Comparison of ENCODE assay signal across 13 cellular contexts in genomic region chr5:128494516-128494915, GRCh38. TPM values are rescaled to one million over a fixed set of nuclear protein-coding genes. Genes with fewer than 3 reads are reported as not detected.
DNase-seq lines count a peak whose midpoint lies in the region; ATAC-seq, FAIRE-seq and TF ChIP-seq lines count a peak whose summit lies in the region.
"Had no signal": no experiment of that assay in that cellular context is flagged by ENCODE, and none has a peak within 500 bp of the region (broad histone marks: within the 10 kb centered on the region; RNA-seq: fewer than 3 reads in every experiment).

No MANE protein-coding gene starts in this region.

- H3K4me3 ChIP-seq in HepG2 (replicated peaks in 1 of 3; ENCODE audit: insufficient read depth in 1 of 3, low read depth in 2 of 3, low read length in 3 of 3) (no peak overlapping the region), right lobe of liver (no peak overlapping the region), H1 (ENCODE audit: extremely low read depth in 1 of 4, insufficient read depth in 2 of 4, low read depth in 3 of 4, low read length in 4 of 4) (no peak overlapping the region)
- H3K4me3 ChIP-seq: uterus had no signal

- H3K9me3 ChIP-seq in HepG2 (ENCODE audit: low read length) = no peaks in the 10 kb centered on the region
- H3K9me3 ChIP-seq in right lobe of liver = no peaks in the 10 kb centered on the region
- no peaks in the 10 kb centered on the region for H3K9me3 ChIP-seq in H1 (ENCODE audit: insufficient read depth in 2 of 2, low read depth in 1 of 2, low read length in 1 of 2)
- H3K9me3 ChIP-seq: uterus had no signal

- TF ChIP-seq CTCF in HepG2 (CRISPR knock-in tag; IDR thresholded peaks at IDR 0.05) (no peak), right lobe of liver (IDR thresholded peaks at IDR 0.05) (no peak), H1 (IDR thresholded peaks at IDR 0.05; ENCODE audit: control extremely low read depth in 1 of 3, insufficient read depth in 1 of 3, low read depth in 1 of 3, low read length in 3 of 3) (peak; percentile 26 to 65 (median 46))

- no peak overlapping the region for H3K18ac ChIP-seq in H1 (ENCODE audit: extremely low read depth, low read length)

- POLR2A ChIA-PET in HepG2 (lab: Yijun Ruan, JAX) = no interaction called here
- POLR2A ChIA-PET in H1 (lab: Charles Lee; ENCODE audit: partially characterized antibody) = no interaction called here

- H2BK12ac ChIP-seq in H1 (ENCODE audit: low read depth, low read length) = no peak overlapping the region

- H3K4me2 ChIP-seq in HepG2 (ENCODE audit: low read depth, low read length) (no peak overlapping the region), H1 (ENCODE audit: insufficient read depth in 1 of 2, low read depth in 2 of 2, low read length in 2 of 2) (no peak overlapping the region)

- H4K5ac ChIP-seq in H1 (ENCODE audit: insufficient read length, low read depth, low read length) = no peak overlapping the region

- FAIRE-seq in HepG2 (lab: Jason Lieb, UNC) (no peak), H1 (lab: Jason Lieb, UNC) (peak; percentile 78)
- FAIRE-seq: colon had no signal

- H2AFZ ChIP-seq in HepG2 (ENCODE audit: low read length) = no peak overlapping the region
- no peak overlapping the region for H2AFZ ChIP-seq in H1 (ENCODE audit: low read length)

- no peak overlapping the region for H2BK120ac ChIP-seq in H1 (replicated peaks; ENCODE audit: low read depth, low read length)

- TF ChIP-seq POLR2A in HepG2 (IDR thresholded peaks at IDR 0.05; ENCODE audit: insufficient read depth in 1 of 2, low read depth in 2 of 2, low read length in 2 of 2) (no peak), right lobe of liver (IDR thresholded peaks at IDR 0.05) (no peak), H1 (IDR thresholded peaks at IDR 0.05; ENCODE audit: control extremely low read depth in 1 of 2, low read depth in 2 of 2, low read length in 2 of 2) (no peak)

- H3K9ac ChIP-seq in HepG2 (ENCODE audit: insufficient read depth, low read depth, low read length) (no peak overlapping the region), H1 (replicated peaks in 1 of 4; ENCODE audit: extremely low read depth in 1 of 4, low read depth in 3 of 4, low read length in 3 of 4) (no peak overlapping the region)

- intact Hi-C loops in HepG2 (cut with micrococcal nuclease; ENCODE audit: unreplicated experiment) (no loop called here), right lobe of liver (cut with DNase I) (no loop called here)

- H3K27me3 ChIP-seq in HepG2 (ENCODE audit: control insufficient read depth in 1 of 2, insufficient read depth in 2 of 2, low read length in 2 of 2) = no peaks in the 10 kb centered on the region
- no peaks in the 10 kb centered on the region for H3K27me3 ChIP-seq in right lobe of liver
- no peaks in the 10 kb centered on the region for H3K27me3 ChIP-seq in H1 (replicated peaks in 1 of 4; ENCODE audit: control insufficient read depth in 3 of 4, extremely low read depth in 1 of 4, insufficient read depth in 3 of 4, low read length in 3 of 4)
- H3K27me3 ChIP-seq: uterus had no signal

- H3K79me2 ChIP-seq in HepG2 (ENCODE audit: insufficient read depth, low read length) (no peaks in the 10 kb centered on the region), H1 (ENCODE audit: control insufficient read depth in 1 of 2, insufficient read depth in 2 of 2, low read length in 2 of 2) (no peaks in the 10 kb centered on the region)

- no peaks in the 10 kb centered on the region for H3K23me2 ChIP-seq in H1 (ENCODE audit: low read depth, low read length)

- TF ChIP-seq EP300 in HepG2 (IDR thresholded peaks at IDR 0.05; ENCODE audit: low read depth in 2 of 2, low read length in 2 of 2) = no peak
- TF ChIP-seq EP300 in HepG2 (CRISPR knock-in tag; IDR thresholded peaks at IDR 0.05; ENCODE audit: borderline replicate concordance) = no peak
- no peak for TF ChIP-seq EP300 in H1 (IDR thresholded peaks at IDR 0.05; ENCODE audit: borderline replicate concordance in 1 of 2, low read depth in 2 of 2, low read length in 2 of 2)

- in situ Hi-C loops in HepG2 (cut with HindIII; ENCODE audit: extremely low pct_ligation_motif_present, low pct_unique_long_range_greater_than_20kb) = no loop called here

- H2AK5ac ChIP-seq in H1 (ENCODE audit: low read depth, low read length) = no peak overlapping the region

- no peak overlapping the region for H3K14ac ChIP-seq in H1 (ENCODE audit: insufficient read length)

- WGBS in HepG2 (ENCODE audit: low lambda C conversion rate) = 0% methylated on average over 1 of the region's 1 CpG
- WGBS in right lobe of liver (ENCODE audit: insufficient coverage, low coverage, low lambda C conversion rate, missing lambda C conversion rate) = 50% methylated on average over 1 of the region's 1 CpG
- 84% methylated on average over 1 of the region's 1 CpG; no CpG with 5 or more reads in 1 of the 2 experiments for WGBS in H1 (ENCODE audit: extremely low coverage in 1 of 2, insufficient coverage in 1 of 2, insufficient read length in 1 of 2, insufficient replicate concordance in 2 of 2, low coverage in 1 of 2, low lambda C conversion rate in 2 of 2, missing lambda C conversion rate in 1 of 2), 2 experiments

- no peak overlapping the region for H3K56ac ChIP-seq in H1 (replicated peaks; ENCODE audit: insufficient read length, low read depth, low read length)

- ATAC-seq in HepG2 = peak; percentile 47; the same call in 2 of the 3 replicates
- ATAC-seq in right lobe of liver = no peak
- ATAC-seq in GM21381 (IDR thresholded peaks at IDR 0.05; ENCODE audit: unreplicated experiment) = no peak

- H2BK15ac ChIP-seq in H1 (ENCODE audit: low read length) = no peak overlapping the region

- no peak overlapping the region for H2BK20ac ChIP-seq in H1 (ENCODE audit: low read length)

- H4K20me1 ChIP-seq in HepG2 (ENCODE audit: insufficient read depth, low read length) (no peaks in the 10 kb centered on the region), H1 (replicated peaks in 1 of 2; ENCODE audit: control insufficient read depth in 1 of 2, insufficient read depth in 2 of 2, low read length in 2 of 2) (no peaks in the 10 kb centered on the region)

- no peaks in the 10 kb centered on the region for H3K79me1 ChIP-seq in H1 (ENCODE audit: low read depth, low read length)

- H4K8ac ChIP-seq in H1 (ENCODE audit: extremely low read depth, insufficient read depth, low read length) = no peak overlapping the region

- TF ChIP-seq RAD21 in HepG2 (CRISPR knock-in tag; IDR thresholded peaks at IDR 0.05) = no peak
- peak; percentile 33 to 54 for TF ChIP-seq RAD21 in H1 (IDR thresholded peaks at IDR 0.05 in 1 of 2, conservative IDR thresholded peaks at IDR 0.05 in 1 of 2; ENCODE audit: low read depth in 2 of 2, low read length in 2 of 2)

- H3K27ac ChIP-seq in HepG2 (ENCODE audit: extremely low read length, insufficient read depth, low read length) (no peak overlapping the region), right lobe of liver (no peak overlapping the region), H1 (ENCODE audit: low read depth, low read length) (no peak overlapping the region)
- H3K27ac ChIP-seq: uterus had no signal

- H3K4me1 ChIP-seq in HepG2 (ENCODE audit: insufficient read depth, low read length) = no peaks in the 10 kb centered on the region
- H3K4me1 ChIP-seq in right lobe of liver = no peaks in the 10 kb centered on the region
- peaks cover 0 to 4% (median 3%) of the 10 kb centered on the region in 4 experiments; a peak in 3 of 7 replicates for H3K4me1 ChIP-seq in H1 (replicated peaks in 1 of 4; ENCODE audit: control insufficient read depth in 3 of 4, insufficient read depth in 4 of 4, low read length in 3 of 4)
- H3K4me1 ChIP-seq: uterus had no signal

- DNase-seq in HepG2 (ENCODE audit: low spot score) = no peak
- no peak for DNase-seq in right lobe of liver
- DNase-seq in NCI-H82 treated with DMSO at 0.1 percent for 48 hours (lab: John Stamatoyannopoulos, UW; ENCODE audit: unreplicated experiment) = peak; percentile 48
- DNase-seq in H1 (ENCODE audit: low read depth in 1 of 2, low spot score in 2 of 2) = no peak
- DNase-seq in NCI-H2171 (lab: John Stamatoyannopoulos, UW) = no peak
- DNase-seq in SK-N-DZ (ENCODE audit: low spot score) = no peak
- DNase-seq in NCI-H1436 (lab: John Stamatoyannopoulos, UW) = no peak
- DNase-seq: activated naive CD4-positive, alpha-beta T cell treated with anti-CD3 and anti-CD28 coated beads, Interleukin-2, amount 10 ng/mL, durations not matched to agents 7 days and 5 days; NCI-H510A; stimulated activated CD4-positive, alpha-beta T cell treated with anti-CD3 and anti-CD28 coated beads, Interleukin-2, amount 100 ng/mL, for 24 hours; uterus had no signal

- no peak overlapping the region for H3K23ac ChIP-seq in H1 (ENCODE audit: insufficient read length)

- no peak overlapping the region for H4K91ac ChIP-seq in H1 (replicated peaks; ENCODE audit: insufficient read length, low read length)

- no TSS peak for BruUV-seq in HepG2 (replicated peaks; lab: Mats Ljungman, UMichigan)

- no peaks in the 10 kb centered on the region for H3K36me3 ChIP-seq in HepG2 (replicated peaks in 1 of 2; ENCODE audit: control insufficient read depth in 1 of 2, insufficient read depth in 2 of 2, low read length in 2 of 2)
- no peaks in the 10 kb centered on the region for H3K36me3 ChIP-seq in right lobe of liver
- H3K36me3 ChIP-seq in H1 (ENCODE audit: control insufficient read depth in 2 of 4, insufficient read depth in 4 of 4, low read length in 3 of 4) = no peaks in the 10 kb centered on the region
- H3K36me3 ChIP-seq: uterus had no signal

- H3K4ac ChIP-seq in H1 (replicated peaks; ENCODE audit: insufficient read length, low read depth, low read length) = no peak overlapping the region

- CTCF ChIA-PET in HepG2 (lab: Yijun Ruan, JAX; ENCODE audit: low intra/inter-chr PET ratio, low total read pairs) = no interaction called here
- CTCF ChIA-PET in H1 (lab: Charles Lee; ENCODE audit: partially characterized antibody) = interaction anchor here (0.6 to 1.9 kb wide), 11 partner anchors 9 to 932 kb away, joined by 3 to 8 read pairs (median 4); no protein-coding TSS in a partner anchor

- no peak overlapping the region for H2BK5ac ChIP-seq in H1 (ENCODE audit: low read depth, low read length)

RNA-seq across cellular contexts. Expression of gene FBN2, which starts 43.5 kb away (rescaled TPM):
- total RNA-seq in HepG2 (2016; rRNA removed; fragmentation: Illumina TruSeq; extraction: Trizol) (not detected in 2 replicates), right lobe of liver (under 1 TPM; 0.06 to 0.98 (median 0.45) TPM)
- total RNA-seq in HepG2 (2016; cell fraction: cytosol; rRNA removed; fragmentation: Illumina TruSeq; extraction: Trizol; ENCODE audit: low read depth) = not detected in 2 replicates
- not detected in 2 replicates for total RNA-seq in HepG2 (2016; cell fraction: insoluble cytoplasmic fraction; rRNA removed; fragmentation: Illumina TruSeq; extraction: Trizol)
- total RNA-seq in HepG2 (2016; cell fraction: membrane; rRNA removed; fragmentation: Illumina TruSeq; extraction: Trizol) = not detected in 2 replicates
- 0.09 TPM in 1 of 2 replicates, not detected in the other for total RNA-seq in HepG2 (2016; cell fraction: nucleus; rRNA removed; fragmentation: Illumina TruSeq; extraction: Trizol)
- polyA plus RNA-seq in HepG2 (2011; rRNA removed) (under 0.01 TPM in 1 of 2 replicates, not detected in the other), H1 (2011; rRNA removed) (9.0 and 14.1 TPM in 2 replicates)
- not detected in 2 replicates for polyA plus RNA-seq in HepG2 (2011; cell fraction: cytosol; rRNA removed)
- polyA plus RNA-seq in HepG2 (2011; cell fraction: nucleus; rRNA removed) = not detected in 2 replicates
- polyA plus RNA-seq in HepG2 (2012) = not detected in 2 replicates
- polyA plus RNA-seq in HepG2 (2016; cell fraction: cytosol; fragmentation: Illumina TruSeq; extraction: Trizol; ENCODE audit: low read depth) = not detected in 2 replicates
- polyA plus RNA-seq in HepG2 (2016; cell fraction: insoluble cytoplasmic fraction; fragmentation: Illumina TruSeq; extraction: Trizol; ENCODE audit: low read depth) = not detected in 2 replicates
- not detected in 2 replicates for polyA plus RNA-seq in HepG2 (2016; cell fraction: membrane; fragmentation: Illumina TruSeq; extraction: Trizol; ENCODE audit: low read depth)
- polyA plus RNA-seq in HepG2 (2016; cell fraction: nucleus; fragmentation: Illumina TruSeq; extraction: Trizol; ENCODE audit: insufficient read depth, low read depth) = not detected in 2 replicates
- 0.04 and 42.7 TPM in 2 replicates for polyA minus RNA-seq in HepG2 (2011; rRNA and poly(A)+ RNA removed; ENCODE audit: low replicate concordance)
- not detected in 2 replicates for polyA minus RNA-seq in HepG2 (2011; cell fraction: cytosol; rRNA and poly(A)+ RNA removed)
- polyA minus RNA-seq in HepG2 (2011; cell fraction: nucleus; rRNA and poly(A)+ RNA removed) = under 0.01 TPM in 1 of 2 replicates, not detected in the other
- total RNA-seq in H1 (2021; fragmentation: NEBNext Ultra II Directional; extraction: Animal tissue kit (Norgen Biotek cat#: 25700)) = 15.9 and 16.3 TPM in 2 replicates
- 7.9 TPM for polyA plus RNA-seq in H1 (2011; cell fraction: cytosol; rRNA removed)
- 19.1 TPM for polyA plus RNA-seq in H1 (2011; cell fraction: nucleus; rRNA removed)
- 21.5 to 27.3 TPM (median 24.7 TPM) in 4 replicates for polyA plus RNA-seq in H1 (2012, experiment 1 of 2)
- polyA plus RNA-seq in H1 (2012, experiment 2 of 2) = 1.0 TPM
- polyA plus RNA-seq in H1 (2013, experiment 1 of 2) = 13.4 TPM
- 9.3 TPM for polyA plus RNA-seq in H1 (2013, experiment 2 of 2)
- 56.3 and 129 TPM in 2 replicates for polyA minus RNA-seq in H1 (2011; rRNA and poly(A)+ RNA removed)
- polyA minus RNA-seq in H1 (2011; cell fraction: cytosol; rRNA and poly(A)+ RNA removed) = 16.8 TPM
- 50.3 TPM for polyA minus RNA-seq in H1 (2011; cell fraction: nucleus; rRNA and poly(A)+ RNA removed)
- 8.8 and 10.0 TPM in 2 replicates for polyA plus RNA-seq in SK-N-DZ (2014; cell fraction: cytosol; rRNA removed)
- 5.9 and 7.9 TPM in 2 replicates for polyA plus RNA-seq in SK-N-DZ (2014; cell fraction: nucleus; rRNA removed)

Comparison
In these comparisons a context has a peak if more than half of its experiments do, and no peak if none do; other contexts are left out.
1. CTCF ChIP-seq: peak in H1 (3 of 3); none in HepG2 (single experiment) and right lobe of liver (0 of 4).
2. Of the 41 proteins assayed by ChIP-seq in both HepG2 and H1: peak only in HepG2: none; only in H1: CTCF and RAD21; in both: none; in neither: 39.